Comparison of ENCODE assay signal across 8 cellular contexts in the genomic region with DNA sequence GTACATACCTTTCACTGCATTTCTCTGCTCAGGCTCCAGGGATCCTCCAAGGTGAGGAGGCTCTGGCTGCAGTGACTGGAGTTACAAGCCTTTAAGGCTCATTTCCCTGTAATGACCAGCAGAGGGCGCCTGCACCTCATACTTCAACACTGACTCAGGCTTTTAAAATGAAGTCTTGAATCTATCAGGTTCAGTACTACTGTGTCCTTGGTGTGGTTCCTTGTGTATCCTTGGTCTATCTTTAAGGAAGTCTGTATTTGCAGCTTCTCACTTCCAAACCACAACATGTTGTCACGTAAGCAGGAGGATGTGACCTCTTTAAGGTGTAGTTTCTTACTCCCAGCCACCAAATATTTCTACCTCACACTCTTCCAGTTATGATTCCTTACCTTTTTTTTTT.
A peak's percentile ranks its signal among the peaks of the same experiment; 100 is the strongest.
DNase-seq lines count a peak whose midpoint lies in the region; ATAC-seq lines count a peak whose summit lies in the region.

No MANE protein-coding gene starts in this region.

- ATAC-seq in GM19463 (IDR thresholded peaks at IDR 0.05; ENCODE audit: unreplicated experiment) (peak; percentile 87), HG03558 (IDR thresholded peaks at IDR 0.05; ENCODE audit: extremely low read depth, unreplicated experiment) (peak; percentile 67)

- DNase-seq in COR-L47 (lab: John Stamatoyannopoulos, UW) (peak; percentile 83), NCI-H69 (lab: John Stamatoyannopoulos, UW) (peak; percentile 75), ecto neural progenitor cell (ENCODE audit: low spot score) (peak; percentile 71), medulla oblongata (ENCODE audit: extremely low spot score) (peak; percentile 93)
- DNase-seq in activated CD4-positive, alpha-beta T cell treated with anti-CD3 and anti-CD28 coated beads, Interleukin-2, amount 50 U/mL, for 4 hours, result peak; percentile 51 to 60
- peak; percentile 27 to 49 for DNase-seq in stimulated activated CD8-positive, alpha-beta memory T cell treated with anti-CD3 and anti-CD28 coated beads, Interleukin-15, amount 100 ng/mL, for 4 hours (ENCODE audit: low read depth in 2 of 2)

Comparison
In these comparisons a context has a peak if more than half of its experiments do, and no peak if none do; other contexts are left out.
1. Peak in every context shown above with its lines: DNase-seq and ATAC-seq.
2. DNase-seq: peak in every context shown above with its lines; median percentile 93 in medulla oblongata; 83 in COR-L47; 75 in NCI-H69; 71 in ecto neural progenitor cell; 56 in activated CD4-positive, alpha-beta T cell treated with anti-CD3 and anti-CD28 coated beads, Interleukin-2, amount 50 U/mL, for 4 hours; 38 in stimulated activated CD8-positive, alpha-beta memory T cell treated with anti-CD3 and anti-CD28 coated beads, Interleukin-15, amount 100 ng/mL, for 4 hours.